ENCODE assay signal across 8 cellular contexts in genomic region chr6:87154641-87155271, GRCh38. TPM values are rescaled to one million over a fixed set of nuclear protein-coding genes. Genes with fewer than 3 reads are reported as not detected.
DNase-seq lines count a peak whose midpoint lies in the region; ATAC-seq and TF ChIP-seq lines count a peak whose summit lies in the region.

No MANE protein-coding gene starts in this region.

- H3K4me3 ChIP-seq in retinal pigment epithelial cell (ENCODE audit: low read length): peak overlapping the region; percentile 74

- DNase-seq in GM04503 (ENCODE audit: low read depth) (peak; percentile 72), HUDEP-2 (lab: John Stamatoyannopoulos, UW; ENCODE audit: unreplicated experiment in 76 of 76) (peak in 67 of 76 experiments; percentile 43 to 96 (median 83)), OCI-M2 (lab: John Stamatoyannopoulos, UW; ENCODE audit: unreplicated experiment) (peak; percentile 86), left cardiac atrium (no peak), retinal pigment epithelial cell (ENCODE audit: low read depth) (no peak)
- DNase-seq in activated naive CD8-positive, alpha-beta T cell treated with anti-CD3 and anti-CD28 coated beads, Interleukin-2, amount 10 ng/mL, durations not matched to agents 7 days and 5 days: no peak
- no peak for DNase-seq in activated effector memory CD4-positive, alpha-beta T cell treated with Interleukin-2 at 50 U/mL for 16 hours

- POLR2A ChIA-PET in activated naive CD8-positive, alpha-beta T cell treated with anti-CD3 and anti-CD28 coated beads, Interleukin-2, amount 10 ng/mL, durations not matched to agents 7 days and 5 days (lab: Charles Lee): no interaction called here

- peaks cover 18% of the 10 kb centered on the region for H3K36me3 Mint-ChIP-seq in activated naive CD8-positive, alpha-beta T cell treated with anti-CD3 and anti-CD28 coated beads, Interleukin-2, amount 10 ng/mL, durations not matched to agents 7 days and 5 days

- TF ChIP-seq CTCF in retinal pigment epithelial cell (conservative IDR thresholded peaks at IDR 0.05; ENCODE audit: low read depth, low read length): no peak

- H3K27ac Mint-ChIP-seq in activated naive CD8-positive, alpha-beta T cell treated with anti-CD3 and anti-CD28 coated beads, Interleukin-2, amount 10 ng/mL, durations not matched to agents 7 days and 5 days: peak overlapping the region; percentile 97

- H3K27me3 Mint-ChIP-seq in activated naive CD8-positive, alpha-beta T cell treated with anti-CD3 and anti-CD28 coated beads, Interleukin-2, amount 10 ng/mL, durations not matched to agents 7 days and 5 days: peaks cover under 1% of the 10 kb centered on the region

- ATAC-seq in GM21515 (IDR thresholded peaks at IDR 0.05; ENCODE audit: unreplicated experiment): peak; percentile 63
- peak; percentile 69 for ATAC-seq in activated naive CD8-positive, alpha-beta T cell treated with anti-CD3 and anti-CD28 coated beads, Interleukin-2, amount 10 ng/mL, durations not matched to agents 7 days and 5 days (ENCODE audit: low read depth)
- peak; percentile 53 to 72 for ATAC-seq in left cardiac atrium

- intact Hi-C loops in left cardiac atrium (cut with DNase I): loop anchor here in 1 of 2 donors (10.0 kb wide), 1 partner anchor 50 kb away; no protein-coding TSS in a partner anchor

- no peaks in the 10 kb centered on the region for H3K9me3 Mint-ChIP-seq in activated naive CD8-positive, alpha-beta T cell treated with anti-CD3 and anti-CD28 coated beads, Interleukin-2, amount 10 ng/mL, durations not matched to agents 7 days and 5 days

- H3K4me1 Mint-ChIP-seq in activated naive CD8-positive, alpha-beta T cell treated with anti-CD3 and anti-CD28 coated beads, Interleukin-2, amount 10 ng/mL, durations not matched to agents 7 days and 5 days: peaks cover 40% of the 10 kb centered on the region

- H3K4me3 Mint-ChIP-seq in activated naive CD8-positive, alpha-beta T cell treated with anti-CD3 and anti-CD28 coated beads, Interleukin-2, amount 10 ng/mL, durations not matched to agents 7 days and 5 days: peak overlapping the region; percentile 100

RNA-seq across cellular contexts. Expression of gene ZNF292, which starts 0.6 kb away (rescaled TPM):
- total RNA-seq in activated naive CD8-positive, alpha-beta T cell treated with anti-CD3 and anti-CD28 coated beads, Interleukin-2, amount 10 ng/mL, durations not matched to agents 7 days and 5 days: 10 to 100 TPM; 70.2 to 77.6 TPM
- 10 to 100 TPM; 37.1 to 39.1 TPM for total RNA-seq in left cardiac atrium

RNA-seq across cellular contexts. Expression of gene CGA, which starts 59.9 kb away (rescaled TPM):
- not detected for total RNA-seq in activated naive CD8-positive, alpha-beta T cell treated with anti-CD3 and anti-CD28 coated beads, Interleukin-2, amount 10 ng/mL, durations not matched to agents 7 days and 5 days
- total RNA-seq in left cardiac atrium: 1 to 10 TPM; 1.2 to 5.6 TPM

Comparison
In these comparisons a context has a peak if more than half of its experiments do, and no peak if none do; other contexts are left out.
1. DNase-seq: peak in GM04503 (single experiment), HUDEP-2 (67 of 76) and OCI-M2 (single experiment); none in activated naive CD8-positive, alpha-beta T cell treated with anti-CD3 and anti-CD28 coated beads, Interleukin-2, amount 10 ng/mL, durations not matched to agents 7 days and 5 days (single experiment), left cardiac atrium (single experiment), retinal pigment epithelial cell (single experiment) and activated effector memory CD4-positive, alpha-beta T cell treated with Interleukin-2 at 50 U/mL for 16 hours (single experiment).
2. Peak in every context shown above with its lines, with median percentiles within 50 percentile points of each other: ATAC-seq.